ENCODE assay signal across 10 cellular contexts in the genomic region with DNA sequence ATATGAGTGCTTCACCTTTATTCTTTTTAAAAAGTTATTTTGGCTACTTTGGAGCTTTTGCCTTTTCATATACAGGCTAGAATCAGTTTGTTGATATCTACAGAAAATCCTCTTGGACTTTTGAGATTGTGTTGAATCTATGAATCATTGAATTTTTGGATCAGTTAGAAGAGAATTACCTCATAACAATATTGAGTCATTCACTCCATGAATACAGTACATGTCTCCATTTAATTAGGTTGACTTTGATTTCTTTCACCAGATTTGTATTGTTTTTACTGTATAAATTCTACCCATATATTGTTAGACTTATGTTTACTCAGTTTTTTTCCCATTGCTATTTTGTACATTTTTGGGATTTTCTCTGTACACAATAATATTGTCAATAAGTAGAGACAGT. TPM values are rescaled to one million over a fixed set of nuclear protein-coding genes. Genes with fewer than 3 reads are reported as not detected.
DNase-seq lines count a peak whose midpoint lies in the region; ATAC-seq and TF ChIP-seq lines count a peak whose summit lies in the region.
"Had no signal": no experiment of that assay in that cellular context is flagged by ENCODE, and none has a peak within 500 bp of the region (broad histone marks: within the 10 kb centered on the region; RNA-seq: fewer than 3 reads in every experiment).

No MANE protein-coding gene starts in this region.

- no peak overlapping the region for H3K4me3 ChIP-seq in SK-N-SH (ENCODE audit: low read depth in 2 of 2, low read length in 1 of 2)

- no peak for TF ChIP-seq CTCF in SK-N-SH (IDR thresholded peaks at IDR 0.05)

- H3K27me3 ChIP-seq in SK-N-SH (ENCODE audit: insufficient read depth): no peaks in the 10 kb centered on the region

- peaks cover 95% of the 10 kb centered on the region for H3K79me2 ChIP-seq in SK-N-SH (ENCODE audit: insufficient read depth)

- no peak for TF ChIP-seq RAD21 in SK-N-SH (IDR thresholded peaks at IDR 0.05; ENCODE audit: low read length)

- H3K4me2 ChIP-seq in SK-N-SH: no peak overlapping the region

- peaks cover 0 to 4% of the 10 kb centered on the region in 2 donors for H3K36me3 Mint-ChIP-seq in activated naive CD4-positive, alpha-beta T cell treated with anti-CD3 and anti-CD28 coated beads, Interleukin-2, amount 50 U/mL, for 72 hours

- H4K20me1 ChIP-seq in SK-N-SH (ENCODE audit: insufficient read depth): peaks cover 95% of the 10 kb centered on the region

- H3K9me3 Mint-ChIP-seq in activated naive CD4-positive, alpha-beta T cell treated with anti-CD3 and anti-CD28 coated beads, Interleukin-2, amount 50 U/mL, for 72 hours: no peaks in the 10 kb centered on the region

- no peak for TF ChIP-seq EP300 in SK-N-SH (IDR thresholded peaks at IDR 0.05; ENCODE audit: borderline replicate concordance in 1 of 2, low read depth in 1 of 2, low read length in 1 of 2)

- no peak overlapping the region for H3K27ac Mint-ChIP-seq in activated naive CD4-positive, alpha-beta T cell treated with anti-CD3 and anti-CD28 coated beads, Interleukin-2, amount 50 U/mL, for 72 hours

- peaks cover 0 to 25% of the 10 kb centered on the region in 2 experiments; a peak in 2 of 4 replicates for H3K4me1 ChIP-seq in SK-N-SH (ENCODE audit: control insufficient read depth in 1 of 2, insufficient read depth in 2 of 2, low read depth in 1 of 2, low read length in 1 of 2)

- CTCF ChIA-PET in SK-N-SH (lab: Yijun Ruan, JAX): interaction anchor here (0.7 to 1.0 kb wide), 2 partner anchors 10 to 146 kb away, joined by 3 to 4 read pairs; no protein-coding TSS in a partner anchor

- peak overlapping the region in 1 of 2 experiments; percentile 62; a peak in 2 of 4 replicates for H3K27ac ChIP-seq in SK-N-SH (ENCODE audit: low read depth in 2 of 2, low read length in 1 of 2)

- no peak for DNase-seq in activated naive CD4-positive, alpha-beta T cell treated with anti-CD3 and anti-CD28 coated beads, Interleukin-2, amount 50 U/mL, for 72 hours (ENCODE audit: low spot score in 2 of 2)
- no peak for DNase-seq in activated naive CD4-positive, alpha-beta T cell (lab: John Stamatoyannopoulos, UW)
- DNase-seq in SK-N-SH: no peak
- peak; percentile 77 for DNase-seq in fibroblast of peridontal ligament (ENCODE audit: extremely low read depth)
- DNase-seq in superior temporal gyrus (ENCODE audit: extremely low spot score): peak; percentile 30
- DNase-seq in GDM1 (lab: John Stamatoyannopoulos, UW): no peak
- no peak for DNase-seq in NCI-H446 (lab: John Stamatoyannopoulos, UW)
- DNase-seq in occipital lobe (lab: John Stamatoyannopoulos, UW): no peak
- DNase-seq: DMS153, retina had no signal

- no peak overlapping the region for H3K9ac ChIP-seq in SK-N-SH

- ATAC-seq in activated naive CD4-positive, alpha-beta T cell treated with anti-CD3 and anti-CD28 coated beads, Interleukin-2, amount 50 U/mL, for 72 hours: peak; percentile 45 to 49

- peaks cover 36% of the 10 kb centered on the region for H3F3A ChIP-seq in SK-N-SH (replicated peaks; ENCODE audit: insufficient read depth)

- no peak overlapping the region for H2AFZ ChIP-seq in SK-N-SH (ENCODE audit: low read depth)

- H3K36me3 ChIP-seq in SK-N-SH (replicated peaks in 1 of 2; ENCODE audit: control insufficient read depth in 1 of 2, insufficient read depth in 2 of 2, low read length in 1 of 2): peaks cover 0 to 22% of the 10 kb centered on the region in 2 experiments

- no peaks in the 10 kb centered on the region for H3K9me3 ChIP-seq in SK-N-SH

- no peaks in the 10 kb centered on the region for H3K9me2 ChIP-seq in SK-N-SH

- POLR2A ChIA-PET in SK-N-SH (lab: Yijun Ruan, JAX): no interaction called here

TF ChIP-seq in SK-N-SH, 30 proteins besides CTCF, POLR2A, EP300 and RAD21:
- TF ChIP-seq JUND (IDR thresholded peaks at IDR 0.05): peak; percentile 58
- TF ChIP-seq, protein P1, sequence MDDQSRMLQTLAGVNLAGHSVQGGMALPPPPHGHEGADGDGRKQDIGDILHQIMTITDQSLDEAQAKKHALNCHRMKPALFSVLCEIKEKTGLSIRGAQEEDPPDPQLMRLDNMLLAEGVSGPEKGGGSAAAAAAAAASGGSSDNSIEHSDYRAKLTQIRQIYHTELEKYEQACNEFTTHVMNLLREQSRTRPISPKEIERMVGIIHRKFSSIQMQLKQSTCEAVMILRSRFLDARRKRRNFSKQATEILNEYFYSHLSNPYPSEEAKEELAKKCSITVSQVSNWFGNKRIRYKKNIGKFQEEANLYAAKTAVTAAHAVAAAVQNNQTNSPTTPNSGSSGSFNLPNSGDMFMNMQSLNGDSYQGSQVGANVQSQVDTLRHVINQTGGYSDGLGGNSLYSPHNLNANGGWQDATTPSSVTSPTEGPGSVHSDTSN (IDR thresholded peaks at IDR 0.05): peak; percentile 31; the same call in 1 of the 2 replicates
- TF ChIP-seq POLR2AphosphoS5 (IDR thresholded peaks at IDR 0.05; ENCODE audit: low read depth, low read length): no peak
- 0 out of 2 replicates have a peak, but pooled peaks have one; percentile 13 for TF ChIP-seq TCF12 (IDR thresholded peaks at IDR 0.05)
- TF ChIP-seq RCOR1 (IDR thresholded peaks at IDR 0.05; ENCODE audit: low read length): no peak
- TF ChIP-seq, protein P2, sequence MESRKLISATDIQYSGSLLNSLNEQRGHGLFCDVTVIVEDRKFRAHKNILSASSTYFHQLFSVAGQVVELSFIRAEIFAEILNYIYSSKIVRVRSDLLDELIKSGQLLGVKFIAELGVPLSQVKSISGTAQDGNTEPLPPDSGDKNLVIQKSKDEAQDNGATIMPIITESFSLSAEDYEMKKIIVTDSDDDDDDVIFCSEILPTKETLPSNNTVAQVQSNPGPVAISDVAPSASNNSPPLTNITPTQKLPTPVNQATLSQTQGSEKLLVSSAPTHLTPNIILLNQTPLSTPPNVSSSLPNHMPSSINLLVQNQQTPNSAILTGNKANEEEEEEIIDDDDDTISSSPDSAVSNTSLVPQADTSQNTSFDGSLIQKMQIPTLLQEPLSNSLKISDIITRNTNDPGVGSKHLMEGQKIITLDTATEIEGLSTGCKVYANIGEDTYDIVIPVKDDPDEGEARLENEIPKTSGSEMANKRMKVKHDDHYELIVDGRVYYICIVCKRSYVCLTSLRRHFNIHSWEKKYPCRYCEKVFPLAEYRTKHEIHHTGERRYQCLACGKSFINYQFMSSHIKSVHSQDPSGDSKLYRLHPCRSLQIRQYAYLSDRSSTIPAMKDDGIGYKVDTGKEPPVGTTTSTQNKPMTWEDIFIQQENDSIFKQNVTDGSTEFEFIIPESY (IDR thresholded peaks at IDR 0.05; ENCODE audit: borderline replicate concordance, low read depth): no peak
- TF ChIP-seq GATA2 (CRISPR knock-in tag; IDR thresholded peaks at IDR 0.05): no peak
- TF ChIP-seq YY1 (IDR thresholded peaks at IDR 0.05; ENCODE audit: low read depth): no peak
- TF ChIP-seq FOSL2 (IDR thresholded peaks at IDR 0.05; ENCODE audit: borderline replicate concordance, low read depth): peak; percentile 68
- TF ChIP-seq, protein P3, sequence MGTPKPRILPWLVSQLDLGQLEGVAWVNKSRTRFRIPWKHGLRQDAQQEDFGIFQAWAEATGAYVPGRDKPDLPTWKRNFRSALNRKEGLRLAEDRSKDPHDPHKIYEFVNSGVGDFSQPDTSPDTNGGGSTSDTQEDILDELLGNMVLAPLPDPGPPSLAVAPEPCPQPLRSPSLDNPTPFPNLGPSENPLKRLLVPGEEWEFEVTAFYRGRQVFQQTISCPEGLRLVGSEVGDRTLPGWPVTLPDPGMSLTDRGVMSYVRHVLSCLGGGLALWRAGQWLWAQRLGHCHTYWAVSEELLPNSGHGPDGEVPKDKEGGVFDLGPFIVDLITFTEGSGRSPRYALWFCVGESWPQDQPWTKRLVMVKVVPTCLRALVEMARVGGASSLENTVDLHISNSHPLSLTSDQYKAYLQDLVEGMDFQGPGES (IDR thresholded peaks at IDR 0.05; ENCODE audit: low read depth, low read length): no peak

RNA-seq across cellular contexts. Expression of gene TAOK1, which starts 54.4 kb away (rescaled TPM):
- 10 to 100 TPM; 31.6 to 37.9 TPM for total RNA-seq in activated naive CD4-positive, alpha-beta T cell treated with anti-CD3 and anti-CD28 coated beads, Interleukin-2, amount 50 U/mL, for 72 hours
- polyA plus RNA-seq in SK-N-SH (2012; rRNA removed): 5.9 and 7.4 TPM in 2 replicates
- polyA plus RNA-seq in SK-N-SH (2012; cell fraction: cytosol; rRNA removed): 9.7 and 11.9 TPM in 2 replicates
- polyA plus RNA-seq in SK-N-SH (2012; cell fraction: nucleus; rRNA removed): 5.4 and 12.3 TPM in 2 replicates
- total RNA-seq in occipital lobe: 170 TPM

Comparison
In these comparisons a context has a peak if more than half of its experiments do, and no peak if none do; other contexts are left out.
1. DNase-seq: peak in fibroblast of peridontal ligament (single experiment) and superior temporal gyrus (single experiment); none in activated naive CD4-positive, alpha-beta T cell treated with anti-CD3 and anti-CD28 coated beads, Interleukin-2, amount 50 U/mL, for 72 hours (0 of 2), activated naive CD4-positive, alpha-beta T cell (0 of 4), SK-N-SH (single experiment), GDM1 (single experiment), NCI-H446 (0 of 2) and occipital lobe (single experiment).